2 cellular contexts compared by ENCODE assay signal in the genomic region with DNA sequence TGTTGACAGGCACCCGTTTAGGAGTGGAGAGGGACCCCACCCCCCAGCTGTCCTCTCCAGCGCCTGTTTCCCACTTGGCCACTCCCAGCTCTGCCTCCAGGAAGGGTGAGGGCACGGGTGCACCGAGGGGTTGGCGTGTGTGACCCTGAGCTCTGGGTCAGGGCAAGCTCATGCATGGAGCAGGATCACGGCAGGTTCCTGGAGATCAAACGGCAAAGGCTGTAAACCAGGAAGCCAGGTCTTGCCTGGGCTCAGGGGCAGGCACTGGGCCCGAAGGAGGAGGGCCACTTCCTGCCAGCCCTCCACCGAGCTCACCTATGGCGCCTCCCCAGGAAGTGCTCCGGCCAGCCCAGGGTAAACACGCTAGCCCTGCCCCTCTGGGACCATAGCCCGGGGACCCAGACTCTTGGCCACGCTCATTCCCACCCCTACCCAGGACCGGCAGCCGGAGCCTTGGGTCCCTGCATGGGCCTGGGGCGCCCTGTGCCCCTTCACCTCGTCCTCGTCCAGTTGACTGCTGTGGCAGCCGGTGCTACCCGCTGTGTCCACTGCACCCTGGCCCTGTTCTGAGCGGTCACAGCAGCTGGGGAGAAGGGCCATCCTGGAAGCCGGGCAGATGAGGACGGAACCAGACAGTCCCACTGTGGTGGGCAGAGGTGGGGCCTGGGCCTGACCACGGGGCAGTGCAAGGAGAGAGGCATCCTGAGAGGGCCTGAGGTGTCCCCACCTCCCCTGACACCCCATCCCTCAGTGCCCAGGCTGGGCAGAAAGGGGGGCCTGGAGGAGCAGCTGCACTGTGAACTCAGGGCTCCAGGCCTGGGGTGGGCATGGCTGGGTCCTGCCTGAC.
TF ChIP-seq lines count a peak whose summit lies in the region.

No MANE protein-coding gene starts in this region.

TF ChIP-seq in SK-N-SH, 30 proteins besides CTCF, POLR2A, EP300 and RAD21 (continued from another document):
- TF ChIP-seq USF1 (IDR thresholded peaks at IDR 0.05; ENCODE audit: borderline replicate concordance, low read depth), result no peak
- TF ChIP-seq, protein P1, sequence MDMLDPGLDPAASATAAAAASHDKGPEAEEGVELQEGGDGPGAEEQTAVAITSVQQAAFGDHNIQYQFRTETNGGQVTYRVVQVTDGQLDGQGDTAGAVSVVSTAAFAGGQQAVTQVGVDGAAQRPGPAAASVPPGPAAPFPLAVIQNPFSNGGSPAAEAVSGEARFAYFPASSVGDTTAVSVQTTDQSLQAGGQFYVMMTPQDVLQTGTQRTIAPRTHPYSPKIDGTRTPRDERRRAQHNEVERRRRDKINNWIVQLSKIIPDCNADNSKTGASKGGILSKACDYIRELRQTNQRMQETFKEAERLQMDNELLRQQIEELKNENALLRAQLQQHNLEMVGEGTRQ (IDR thresholded peaks at IDR 0.05; ENCODE audit: borderline replicate concordance, low read depth, low read length), result no peak
- TF ChIP-seq JUND (IDR thresholded peaks at IDR 0.05), result no peak
- TF ChIP-seq, protein P2, sequence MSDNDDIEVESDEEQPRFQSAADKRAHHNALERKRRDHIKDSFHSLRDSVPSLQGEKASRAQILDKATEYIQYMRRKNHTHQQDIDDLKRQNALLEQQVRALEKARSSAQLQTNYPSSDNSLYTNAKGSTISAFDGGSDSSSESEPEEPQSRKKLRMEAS (IDR thresholded peaks at IDR 0.05; ENCODE audit: low read depth), result no peak
- no peak for TF ChIP-seq TEAD4 (IDR thresholded peaks at IDR 0.05; ENCODE audit: borderline replicate concordance, insufficient read depth)
- no peak for TF ChIP-seq POLR2AphosphoS5 (IDR thresholded peaks at IDR 0.05; ENCODE audit: low read depth, low read length)
- TF ChIP-seq RXRA (IDR thresholded peaks at IDR 0.05; ENCODE audit: borderline replicate concordance, low read depth), result no peak
- TF ChIP-seq EZH2phosphoT487 (IDR thresholded peaks at IDR 0.05; ENCODE audit: borderline replicate concordance, low read depth), result no peak

TF ChIP-seq in SK-N-SH treated with all-trans-retinoic acid at 6 μM for 48 hours, 23 proteins besides CTCF, POLR2A, EP300 and RAD21 (continued from another document):
- TF ChIP-seq TSHZ2 (CRISPR knock-in tag; IDR thresholded peaks at IDR 0.05) (no peak), ZC3H10 (CRISPR knock-in tag; IDR thresholded peaks at IDR 0.05) (no peak), ZNF8 (CRISPR knock-in tag; IDR thresholded peaks at IDR 0.05) (no peak), CSRNP3 (CRISPR knock-in tag; IDR thresholded peaks at IDR 0.05) (no peak), ZFP30 (CRISPR knock-in tag; IDR thresholded peaks at IDR 0.05) (no peak), ZFP3 (CRISPR knock-in tag; IDR thresholded peaks at IDR 0.05) (no peak), PPARA (CRISPR knock-in tag; IDR thresholded peaks at IDR 0.05; ENCODE audit: borderline replicate concordance) (no peak), BACH2 (CRISPR knock-in tag; IDR thresholded peaks at IDR 0.05; ENCODE audit: borderline replicate concordance) (no peak), TCF4 (CRISPR knock-in tag; IDR thresholded peaks at IDR 0.05; ENCODE audit: borderline replicate concordance) (no peak), CSDC2 (CRISPR knock-in tag; IDR thresholded peaks at IDR 0.05) (no peak), OSR1 (CRISPR knock-in tag; IDR thresholded peaks at IDR 0.05) (no peak), SNAI2 (CRISPR knock-in tag; IDR thresholded peaks at IDR 0.05) (no peak), CREB5 (CRISPR knock-in tag; IDR thresholded peaks at IDR 0.05; ENCODE audit: low read depth) (no peak), ISL1 (CRISPR knock-in tag; IDR thresholded peaks at IDR 0.05) (no peak)
